24 cellular contexts compared by ENCODE assay signal in the genomic region with DNA sequence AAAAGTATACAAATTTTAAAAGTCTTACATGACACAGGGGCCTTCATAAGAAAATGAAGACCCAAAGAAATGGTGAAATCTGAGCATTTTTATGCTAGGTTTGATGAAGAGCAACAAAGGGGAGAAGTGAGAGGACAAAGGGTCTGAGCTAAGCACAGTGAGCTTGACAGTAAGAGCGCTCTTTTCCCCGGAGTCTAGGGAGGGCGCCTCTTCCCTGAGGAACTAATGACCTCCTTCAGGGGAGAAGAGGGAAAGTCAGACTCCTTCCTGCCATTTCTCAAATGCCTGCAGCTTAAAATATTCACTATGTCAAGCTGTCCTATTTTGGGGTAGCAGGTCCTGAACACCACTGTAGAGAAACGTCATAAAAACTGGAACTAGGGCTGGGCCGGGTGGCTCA. TPM values are rescaled to one million over a fixed set of nuclear protein-coding genes. Genes with fewer than 3 reads are reported as not detected.
"Had no signal": no experiment of that assay in that cellular context is flagged by ENCODE, and none has a peak within 500 bp of the region (broad histone marks: within the 10 kb centered on the region; RNA-seq: fewer than 3 reads in every experiment).

No MANE protein-coding gene starts in this region.

- H3K4me3 ChIP-seq: coronary artery, left lung, prostate gland, right atrium auricular region, suprapubic skin, transverse colon, vagina had no signal

- H3K9me3 ChIP-seq: left lung, prostate gland, right atrium auricular region, suprapubic skin, transverse colon, vagina had no signal

- DNase-seq: activated CD4-positive, alpha-beta T cell treated with anti-CD3 and anti-CD28 coated beads, Interleukin-2, amount 10 ng/mL, durations not matched to agents 7 days and 5 days; activated CD8-positive, alpha-beta T cell treated with anti-CD3 and anti-CD28 coated beads, Interleukin-2, amount 10 ng/mL, durations not matched to agents 7 days and 5 days; activated naive CD4-positive, alpha-beta T cell treated with anti-CD3 and anti-CD28 coated beads, Interleukin-2, amount 10 ng/mL, durations not matched to agents 7 days and 5 days; activated naive CD8-positive, alpha-beta T cell treated with anti-CD3 and anti-CD28 coated beads, Interleukin-2, amount 50 U/mL, for 24 hours; activated T-cell treated with anti-CD3 and anti-CD28 coated beads, Interleukin-2, amount 50 U/mL, for 24 hours; anterior cingulate cortex; erythroblast; foreskin melanocyte; glutamatergic neuron; hippocampal formation; left lung; mammary epithelial cell; naive B cell; stimulated activated CD4-positive, alpha-beta T cell treated with anti-CD3 and anti-CD28 coated beads, Interleukin-2, amount 100 ng/mL, for 24 hours; transverse colon had no signal

- H3K4me1 ChIP-seq: left lung, prostate gland, right atrium auricular region, suprapubic skin, transverse colon, vagina had no signal

- H3K36me3 ChIP-seq: left lung, prostate gland, right atrium auricular region, suprapubic skin, transverse colon, vagina had no signal

- H3K27me3 ChIP-seq: left lung, right atrium auricular region, transverse colon, vagina had no signal

- H3K27ac ChIP-seq: coronary artery, left lung, prostate gland, right atrium auricular region, suprapubic skin, transverse colon, vagina had no signal

RNA-seq across cellular contexts. Expression of a gene that starts 49.1 kb away (rescaled TPM):
- total RNA-seq: activated CD4-positive, alpha-beta T cell treated with anti-CD3 and anti-CD28 coated beads, Interleukin-2, amount 10 ng/mL, durations not matched to agents 7 days and 5 days; activated CD8-positive, alpha-beta T cell treated with anti-CD3 and anti-CD28 coated beads, Interleukin-2, amount 10 ng/mL, durations not matched to agents 7 days and 5 days; kidney epithelial cell; left lung; mammary epithelial cell; neural crest cell; osteoblast; prostate gland; right atrium auricular region; skeletal muscle tissue; suprapubic skin; transverse colon; vagina had no signal
- polyA plus RNA-seq: mammary epithelial cell had no signal
